Comparison of ENCODE assay signal across 18 cellular contexts in the genomic region with DNA sequence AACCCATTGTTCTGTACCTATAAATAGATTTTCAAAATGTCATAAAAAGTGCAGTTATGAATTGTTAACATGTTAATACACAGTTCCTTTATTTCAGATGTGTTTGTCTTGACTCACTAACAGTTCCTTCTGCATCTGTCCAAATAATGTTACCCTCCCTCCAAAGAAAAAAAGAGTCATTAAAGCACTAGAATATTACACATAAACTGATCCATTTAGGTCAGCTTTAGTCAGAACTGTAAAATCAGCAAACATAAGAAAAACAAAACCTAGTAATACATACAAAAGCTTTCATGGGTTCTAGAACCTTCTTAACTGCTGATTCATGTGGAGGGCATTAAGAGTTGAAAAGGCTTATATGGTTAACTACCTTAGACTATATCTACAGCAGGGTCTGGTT.
DNase-seq lines count a peak whose midpoint lies in the region; ATAC-seq and TF ChIP-seq lines count a peak whose summit lies in the region.
"Had no signal": no experiment of that assay in that cellular context is flagged by ENCODE, and none has a peak within 500 bp of the region (broad histone marks: within the 10 kb centered on the region; RNA-seq: fewer than 3 reads in every experiment).

No MANE protein-coding gene starts in this region.

- intact Hi-C loops in activated CD4-positive, alpha-beta memory T cell treated with anti-CD3 and anti-CD28 coated beads for 36 hours (cut with micrococcal nuclease): no loop called here
- intact Hi-C loops in PC-3 (cut with micrococcal nuclease): loop anchor here (2.0 kb wide), 1 partner anchor 65 kb away; the partner anchor contains the start of gene SESN3

- peak; percentile 93 for ATAC-seq in PC-3

- H3F3A ChIP-seq in PC-3 (ENCODE audit: low read length, unreplicated experiment) (no peaks in the 10 kb centered on the region), smooth muscle cell (ENCODE audit: low read depth) (peaks cover 68% of the 10 kb centered on the region)

- no peak for DNase-seq in activated CD4-positive, alpha-beta memory T cell treated with anti-CD3 and anti-CD28 coated beads for 36 hours
- DNase-seq in activated CD4-positive, alpha-beta memory T cell treated with anti-CD3 and anti-CD28 coated beads, Interleukin-2, amount 10 ng/mL, durations not matched to agents 7 days and 5 days: no peak
- DNase-seq in PC-3: no peak
- DNase-seq in smooth muscle cell (lab: John Stamatoyannopoulos, UW; ENCODE audit: unreplicated experiment): no peak
- DNase-seq in NCI-H2107 treated with DMSO at 0.1 percent for 48 hours (lab: John Stamatoyannopoulos, UW; ENCODE audit: unreplicated experiment): no peak
- DNase-seq in T-helper 1 cell: no peak
- DNase-seq: ACHN; BE2C; C1 segment of cervical spinal cord; CD4-positive, CD25-positive, alpha-beta regulatory T cell; CD8-positive, alpha-beta memory T cell; COR-L47; DMS153; DND-41; EL; H9 had no signal

- CTCF ChIA-PET in activated CD4-positive, alpha-beta memory T cell treated with anti-CD3 and anti-CD28 coated beads for 36 hours (lab: Charles Lee): interaction anchor here (1.3 to 2.0 kb wide), 3 partner anchors 11 to 599 kb away, joined by 4 to 12 read pairs (median 6); no protein-coding TSS in a partner anchor
- CTCF ChIA-PET in activated CD4-positive, alpha-beta memory T cell treated with anti-CD3 and anti-CD28 coated beads, Interleukin-2, amount 10 ng/mL, durations not matched to agents 7 days and 5 days (lab: Charles Lee): interaction anchor here (1.3 to 3.0 kb wide), 3 partner anchors 8 to 540 kb away, joined by 4 to 16 read pairs (median 10); no protein-coding TSS in a partner anchor
- CTCF ChIA-PET in PC-3 (lab: Charles Lee): no interaction called here

- H3K36me3 ChIP-seq in PC-3 (ENCODE audit: low read depth, low read length) (no peaks in the 10 kb centered on the region), smooth muscle cell (ENCODE audit: low read depth) (no peaks in the 10 kb centered on the region)
- H3K36me3 ChIP-seq: BE2C had no signal

- H3K4me1 ChIP-seq in PC-3 (ENCODE audit: insufficient read depth, low read length): no peaks in the 10 kb centered on the region
- no peaks in the 10 kb centered on the region for H3K4me1 ChIP-seq in smooth muscle cell (ENCODE audit: low read depth)
- H3K4me1 ChIP-seq: BE2C had no signal

- no peaks in the 10 kb centered on the region for H3K9me3 Mint-ChIP-seq in activated CD4-positive, alpha-beta memory T cell treated with anti-CD3 and anti-CD28 coated beads for 36 hours
- no peaks in the 10 kb centered on the region for H3K9me3 Mint-ChIP-seq in activated CD4-positive, alpha-beta memory T cell treated with anti-CD3 and anti-CD28 coated beads, Interleukin-2, amount 10 ng/mL, durations not matched to agents 7 days and 5 days
- H3K9me3 Mint-ChIP-seq: CD4-positive, CD25-positive, alpha-beta regulatory T cell; CD8-positive, alpha-beta memory T cell; H9 had no signal

- H3K9ac ChIP-seq in PC-3 (ENCODE audit: low read length) (no peak overlapping the region), smooth muscle cell (ENCODE audit: low read depth) (no peak overlapping the region)

- H3K27ac ChIP-seq in PC-3 (ENCODE audit: low read length) (no peak overlapping the region), VCaP (peak overlapping the region; percentile 55; the same call in 1 of the 2 replicates), smooth muscle cell (ENCODE audit: low read depth) (peak overlapping the region; percentile 49)
- H3K27ac ChIP-seq: HL-60 had no signal

- H3K4me3 ChIP-seq in PC-3 (ENCODE audit: low read length): no peak overlapping the region
- H3K4me3 ChIP-seq in smooth muscle cell: no peak overlapping the region

- no peaks in the 10 kb centered on the region for H3K36me3 Mint-ChIP-seq in activated CD4-positive, alpha-beta memory T cell treated with anti-CD3 and anti-CD28 coated beads for 36 hours
- H3K36me3 Mint-ChIP-seq in activated CD4-positive, alpha-beta memory T cell treated with anti-CD3 and anti-CD28 coated beads, Interleukin-2, amount 10 ng/mL, durations not matched to agents 7 days and 5 days (ENCODE audit: low read depth): peaks cover 2% of the 10 kb centered on the region

- H3K4me1 Mint-ChIP-seq in activated CD4-positive, alpha-beta memory T cell treated with anti-CD3 and anti-CD28 coated beads for 36 hours (ENCODE audit: low read depth): peaks cover 23% of the 10 kb centered on the region
- peaks cover 13% of the 10 kb centered on the region for H3K4me1 Mint-ChIP-seq in activated CD4-positive, alpha-beta memory T cell treated with anti-CD3 and anti-CD28 coated beads, Interleukin-2, amount 10 ng/mL, durations not matched to agents 7 days and 5 days

- TF ChIP-seq CTCF in PC-3 (conservative IDR thresholded peaks at IDR 0.05; ENCODE audit: low read depth, low read length) (no peak), VCaP (conservative IDR thresholded peaks at IDR 0.05) (no peak), smooth muscle cell (IDR thresholded peaks at IDR 0.05; ENCODE audit: borderline replicate concordance, insufficient read depth, poor library complexity, severe bottlenecking) (no peak)

- peak overlapping the region; percentile 56 for H3K27ac Mint-ChIP-seq in activated CD4-positive, alpha-beta memory T cell treated with anti-CD3 and anti-CD28 coated beads for 36 hours
- H3K27ac Mint-ChIP-seq in activated CD4-positive, alpha-beta memory T cell treated with anti-CD3 and anti-CD28 coated beads, Interleukin-2, amount 10 ng/mL, durations not matched to agents 7 days and 5 days: no peak overlapping the region
- H3K27ac Mint-ChIP-seq: H9 had no signal

- H3K27me3 ChIP-seq in PC-3 (ENCODE audit: low read length) (peaks cover 20% of the 10 kb centered on the region), smooth muscle cell (ENCODE audit: low read depth) (no peaks in the 10 kb centered on the region)
- H3K27me3 ChIP-seq: BE2C had no signal

- H3K27me3 Mint-ChIP-seq in activated CD4-positive, alpha-beta memory T cell treated with anti-CD3 and anti-CD28 coated beads for 36 hours: no peaks in the 10 kb centered on the region
- H3K27me3 Mint-ChIP-seq in activated CD4-positive, alpha-beta memory T cell treated with anti-CD3 and anti-CD28 coated beads, Interleukin-2, amount 10 ng/mL, durations not matched to agents 7 days and 5 days: no peaks in the 10 kb centered on the region
- H3K27me3 Mint-ChIP-seq: CD4-positive, CD25-positive, alpha-beta regulatory T cell; CD8-positive, alpha-beta memory T cell had no signal

- POLR2A ChIA-PET in activated CD4-positive, alpha-beta memory T cell treated with anti-CD3 and anti-CD28 coated beads for 36 hours (lab: Charles Lee): no interaction called here
- POLR2A ChIA-PET in activated CD4-positive, alpha-beta memory T cell treated with anti-CD3 and anti-CD28 coated beads, Interleukin-2, amount 10 ng/mL, durations not matched to agents 7 days and 5 days (lab: Charles Lee): no interaction called here
- POLR2A ChIA-PET in PC-3 (lab: Charles Lee; ENCODE audit: unreplicated experiment): interaction anchor here (0.6 kb wide), 1 partner anchor 57 kb away, joined by 3 read pairs; no protein-coding TSS in a partner anchor

- H2AFZ ChIP-seq in PC-3 (ENCODE audit: low read length): no peak overlapping the region
- H2AFZ ChIP-seq in smooth muscle cell (ENCODE audit: low read depth): no peak overlapping the region

- no TSS peak for BruUV-seq in PC-3 (replicated peaks; lab: Mats Ljungman, UMichigan)

- H3K9me2 ChIP-seq in PC-3 (replicated peaks; ENCODE audit: low read length): no peaks in the 10 kb centered on the region

- H3K79me2 ChIP-seq in PC-3 (ENCODE audit: low read length) (no peaks in the 10 kb centered on the region), smooth muscle cell (ENCODE audit: low read depth) (peaks cover 14% of the 10 kb centered on the region)

- H3K4me2 ChIP-seq in PC-3 (ENCODE audit: low read length) (no peak overlapping the region), smooth muscle cell (no peak overlapping the region)

- no peak overlapping the region for H3K4me3 Mint-ChIP-seq in activated CD4-positive, alpha-beta memory T cell treated with anti-CD3 and anti-CD28 coated beads for 36 hours
- no peak overlapping the region for H3K4me3 Mint-ChIP-seq in activated CD4-positive, alpha-beta memory T cell treated with anti-CD3 and anti-CD28 coated beads, Interleukin-2, amount 10 ng/mL, durations not matched to agents 7 days and 5 days
- H3K4me3 Mint-ChIP-seq: CD4-positive, CD25-positive, alpha-beta regulatory T cell; CD8-positive, alpha-beta memory T cell; H9 had no signal

- H3K9me3 ChIP-seq in PC-3 (ENCODE audit: low read length) (no peaks in the 10 kb centered on the region), smooth muscle cell (replicated peaks; ENCODE audit: low read depth) (no peaks in the 10 kb centered on the region)
- H3K9me3 ChIP-seq: BE2C had no signal

- H4K20me1 ChIP-seq in PC-3 (ENCODE audit: low read length) (no peaks in the 10 kb centered on the region), smooth muscle cell (ENCODE audit: low read depth) (peaks cover 20% of the 10 kb centered on the region)
